ENCODE assay signal across 17 cellular contexts in genomic region chr10:44936314-44936975, GRCh38. TPM values are rescaled to one million over a fixed set of nuclear protein-coding genes. Genes with fewer than 3 reads are reported as not detected.
DNase-seq lines count a peak whose midpoint lies in the region; ATAC-seq, FAIRE-seq and TF ChIP-seq lines count a peak whose summit lies in the region.
"Had no signal": no experiment of that assay in that cellular context is flagged by ENCODE, and none has a peak within 500 bp of the region (broad histone marks: within the 10 kb centered on the region; RNA-seq: fewer than 3 reads in every experiment).

No MANE protein-coding gene starts in this region.

- H3K27ac Mint-ChIP-seq in chondrocyte (ENCODE audit: unreplicated experiment): peak overlapping the region; percentile 97
- no peak overlapping the region for H3K27ac Mint-ChIP-seq in type B pancreatic cell

- intact Hi-C loops in heart right ventricle (cut with DNase I): loop anchor here in 2 of 10 donors (5.0 to 10.0 kb wide), 4 partner anchors 36 to 298 kb away; partner anchors contain the start of gene ZNF22 (in 1 of the 2)
- intact Hi-C loops in pancreas (cut with DNase I): no loop called here

- H3K27me3 Mint-ChIP-seq in chondrocyte (ENCODE audit: low read depth) (no peaks in the 10 kb centered on the region), type B pancreatic cell (no peaks in the 10 kb centered on the region)

- H3K9me3 Mint-ChIP-seq in chondrocyte (ENCODE audit: low read depth) (peaks cover 16% of the 10 kb centered on the region), type B pancreatic cell (peaks cover 7% of the 10 kb centered on the region)

- DNase-seq in heart right ventricle (no peak), right atrium auricular region (ENCODE audit: low spot score) (no peak), chondrocyte (ENCODE audit: low spot score) (no peak), pancreas (peak in 1 of 6 donors; percentile 10), type B pancreatic cell (ENCODE audit: extremely low spot score, unreplicated experiment) (peak; percentile 45), anterior cingulate cortex (lab: John Stamatoyannopoulos, UW) (no peak), MG63 (no peak)
- DNase-seq: activated gamma-delta T cell treated with Interleukin-2 at 50 U/mL for 16 hours; CD4-positive, CD25-positive, alpha-beta regulatory T cell; DMS79; NCI-H146; stimulated activated CD4-positive, alpha-beta T cell treated with anti-CD3 and anti-CD28 coated beads, Interleukin-4, amount 100 ng/mL, for 24 hours had no signal

- 84 to 92% methylated on average over 7 of the region's 7 CpGs for WGBS in heart right ventricle, 2 donors
- 72 to 87% methylated on average over 7 of the region's 7 CpGs for WGBS in pancreas, 2 donors

- peaks cover 9 to 76% (median 43%) of the 10 kb centered on the region in 9 donors for H3K4me1 ChIP-seq in heart right ventricle
- H3K4me1 ChIP-seq in right atrium auricular region: peaks cover 0 to 51% of the 10 kb centered on the region in 2 donors
- H3K4me1 ChIP-seq in pancreas: peaks cover 0 to 16% (median 5%) of the 10 kb centered on the region in 3 donors

- H3K4me1 Mint-ChIP-seq in chondrocyte (ENCODE audit: low read depth) (peaks cover 25% of the 10 kb centered on the region), type B pancreatic cell (ENCODE audit: unreplicated experiment) (peaks cover 5% of the 10 kb centered on the region)

- no peaks in the 10 kb centered on the region for H3K27me3 ChIP-seq in heart right ventricle
- no peaks in the 10 kb centered on the region for H3K27me3 ChIP-seq in right atrium auricular region
- no peaks in the 10 kb centered on the region for H3K27me3 ChIP-seq in pancreas
- H3K27me3 ChIP-seq in MG63: no peaks in the 10 kb centered on the region
- H3K27me3 ChIP-seq: ovary had no signal

- no peak for FAIRE-seq in pancreas (lab: Jason Lieb, UNC)

- H3K4me3 ChIP-seq in heart right ventricle (no peak overlapping the region), right atrium auricular region (no peak overlapping the region), pancreas (no peak overlapping the region), MG63 (no peak overlapping the region)
- H3K4me3 ChIP-seq: ovary, skin epidermis had no signal

- H3K36me3 Mint-ChIP-seq in chondrocyte (ENCODE audit: low read depth) (peaks cover 3% of the 10 kb centered on the region), type B pancreatic cell (peaks cover 4% of the 10 kb centered on the region)

- peak overlapping the region in 8 of 10 donors; percentile 22 to 76 (median 62) for H3K27ac ChIP-seq in heart right ventricle
- H3K27ac ChIP-seq in right atrium auricular region: peak overlapping the region in 1 of 2 donors; percentile 68
- peak overlapping the region; percentile 24 to 80 (median 54) for H3K27ac ChIP-seq in pancreas
- H3K27ac ChIP-seq: epithelial cell of prostate, ovary had no signal

- no peaks in the 10 kb centered on the region for H3K36me3 ChIP-seq in heart right ventricle
- no peaks in the 10 kb centered on the region for H3K36me3 ChIP-seq in right atrium auricular region
- H3K36me3 ChIP-seq in pancreas: no peaks in the 10 kb centered on the region
- H3K36me3 ChIP-seq in MG63: no peaks in the 10 kb centered on the region
- H3K36me3 ChIP-seq: ovary had no signal

- H3K9me3 ChIP-seq in heart right ventricle (no peaks in the 10 kb centered on the region), right atrium auricular region (no peaks in the 10 kb centered on the region), pancreas (no peaks in the 10 kb centered on the region), MG63 (no peaks in the 10 kb centered on the region)
- H3K9me3 ChIP-seq: ovary had no signal

- H3K4me3 Mint-ChIP-seq in chondrocyte (ENCODE audit: unreplicated experiment) (no peak overlapping the region), type B pancreatic cell (no peak overlapping the region)

- ATAC-seq in heart right ventricle (no peak), pancreas (no peak), HG02885 (IDR thresholded peaks at IDR 0.05; ENCODE audit: poor library complexity, unreplicated experiment) (no peak)

- TF ChIP-seq CTCF in heart right ventricle (IDR thresholded peaks at IDR 0.05) (no peak), right atrium auricular region (IDR thresholded peaks at IDR 0.05) (no peak), chondrocyte (IDR thresholded peaks at IDR 0.05) (no peak), pancreas (IDR thresholded peaks at IDR 0.05) (no peak), type B pancreatic cell (conservative IDR thresholded peaks at IDR 0.05) (no peak)

RNA-seq across cellular contexts. Expression of gene RASSF4, which starts 23.2 kb away (rescaled TPM):
- total RNA-seq in heart right ventricle (100 to 1,000 TPM in 2 of 10 donors, 10 to 100 TPM in 8; 73.3 to 120 (median 79.9) TPM), right atrium auricular region (10 to 100 TPM; 43.3 to 43.4 TPM), chondrocyte (24.6 to 37.8 TPM (median 35.9 TPM) in 3 replicates), pancreas (10 to 100 TPM; 13.9 to 76.8 (median 35.7) TPM), type B pancreatic cell (ENCODE audit: low replicate concordance) (22.7 and 27.9 TPM in 2 replicates)
- polyA plus RNA-seq in heart right ventricle (10 to 100 TPM; 41.2 to 89.4 TPM), pancreas (100 to 1,000 TPM in 1 of 2 donors, 10 to 100 TPM in 1; 85.1 to 100 TPM)
- total RNA-seq in MG63 (2014; rRNA removed; shearing (Covaris generic); ENCODE audit: low replicate concordance): 0.15 and 0.26 TPM in 2 replicates
- total RNA-seq: MCF 10A had no signal

RNA-seq across cellular contexts. Expression of gene TMEM72, which starts 25.3 kb away (rescaled TPM):
- total RNA-seq in heart right ventricle (under 1 TPM in 2 of 10 donors, not detected in 8; 0.17 to 0.22 TPM), right atrium auricular region (under 1 TPM in 1 of 2 donors, not detected in 1; 0.15 TPM), chondrocyte (not detected in 3 replicates), pancreas (1 to 10 TPM; 1.2 to 2.8 (median 2.3) TPM), type B pancreatic cell (ENCODE audit: low replicate concordance) (0.40 and 1.2 TPM in 2 replicates)
- polyA plus RNA-seq in heart right ventricle (not detected), pancreas (1 to 10 TPM; 4.6 to 7.7 TPM)
- not detected in 2 replicates for total RNA-seq in MG63 (2014; rRNA removed; shearing (Covaris generic); ENCODE audit: low replicate concordance)
- total RNA-seq: CD4-positive, CD25-positive, alpha-beta regulatory T cell; MCF 10A; ovary had no signal
- polyA plus RNA-seq: CD4-positive, CD25-positive, alpha-beta regulatory T cell had no signal

RNA-seq across cellular contexts. Expression of gene DEPP1, which starts 42.2 kb away (rescaled TPM):
- total RNA-seq in heart right ventricle: 100 to 1,000 TPM in 1 of 10 donors, 10 to 100 TPM in 9; 10.0 to 172 (median 23.8) TPM
- 10 to 100 TPM; 27.6 to 40.3 TPM for polyA plus RNA-seq in heart right ventricle
- 100 to 1,000 TPM in 1 of 2 donors, 10 to 100 TPM in 1; 68.8 to 143 TPM for total RNA-seq in right atrium auricular region
- 9.4 to 105 TPM (median 105 TPM) in 3 replicates for total RNA-seq in chondrocyte
- total RNA-seq in pancreas: 100 to 1,000 TPM in 4 of 6 donors, 10 to 100 TPM in 2; 68.9 to 222 (median 150) TPM
- 100 to 1,000 TPM; 217 to 270 TPM for polyA plus RNA-seq in pancreas
- total RNA-seq in type B pancreatic cell (ENCODE audit: low replicate concordance): 25.7 and 53.0 TPM in 2 replicates
- 0.44 and 3.5 TPM in 2 replicates for total RNA-seq in MG63 (2014; rRNA removed; shearing (Covaris generic); ENCODE audit: low replicate concordance)
- polyA plus RNA-seq: CD4-positive, CD25-positive, alpha-beta regulatory T cell had no signal

Comparison
In these comparisons a context has a peak if more than half of its experiments do, and no peak if none do; other contexts are left out.
1. RNA of gene RASSF4, which starts 23.2 kb away (total RNA-seq): 73.3 to 120 TPM in heart right ventricle, 43.3 to 43.4 TPM in right atrium auricular region, 24.6 to 37.8 TPM in chondrocyte, 13.9 to 76.8 TPM in pancreas and 22.7 to 27.9 TPM in type B pancreatic cell; 0.15 to 0.26 TPM in MG63; every median in the first group is over 10 times any median in the second.